Comparison of ENCODE assay signal across 1 cellular context in the genomic region with DNA sequence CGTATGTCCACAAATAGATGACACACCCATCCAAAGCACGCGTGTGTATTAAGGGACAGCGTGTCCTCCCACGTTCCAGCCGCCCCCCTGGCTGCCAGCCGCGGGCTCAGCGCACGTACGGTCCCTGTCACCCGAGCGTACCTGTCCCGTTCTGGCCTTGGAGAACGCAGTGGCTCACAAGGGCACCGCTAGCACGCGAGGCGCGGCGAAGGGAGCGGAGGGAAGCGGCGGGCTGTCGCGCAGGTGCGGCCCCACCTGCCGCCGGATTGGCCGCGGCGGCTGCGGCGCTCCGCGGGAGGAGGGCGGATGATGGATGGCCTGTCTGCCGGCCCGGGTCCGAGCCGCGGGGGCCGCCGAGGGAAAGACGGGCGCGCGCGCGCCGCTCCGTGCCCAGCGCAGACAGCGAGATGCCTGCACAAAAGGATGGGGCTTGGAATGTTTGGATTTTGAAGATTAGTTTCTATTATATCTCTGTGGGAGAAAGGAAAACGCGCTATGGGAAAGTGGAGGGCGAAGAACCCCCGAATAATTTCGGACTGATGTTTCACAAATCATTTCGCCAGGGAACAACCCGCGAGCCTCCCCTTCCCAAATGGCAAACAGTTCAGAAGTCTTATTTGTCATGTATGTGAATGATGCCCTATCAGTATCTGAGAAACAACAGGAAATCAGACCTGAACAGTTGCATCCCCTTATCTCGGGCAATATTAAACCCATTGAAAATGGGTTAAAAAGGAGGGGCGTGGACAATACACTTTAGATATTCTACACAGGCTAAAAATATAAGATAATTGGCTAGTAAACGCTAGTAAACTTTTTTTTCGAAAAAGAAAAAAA.
TF ChIP-seq lines count a peak whose summit lies in the region.

No MANE protein-coding gene starts in this region.

TF ChIP-seq in IMR-90, 13 proteins besides CTCF, POLR2A, EP300 and RAD21 (continued from another document):
- TF ChIP-seq, protein P1, sequence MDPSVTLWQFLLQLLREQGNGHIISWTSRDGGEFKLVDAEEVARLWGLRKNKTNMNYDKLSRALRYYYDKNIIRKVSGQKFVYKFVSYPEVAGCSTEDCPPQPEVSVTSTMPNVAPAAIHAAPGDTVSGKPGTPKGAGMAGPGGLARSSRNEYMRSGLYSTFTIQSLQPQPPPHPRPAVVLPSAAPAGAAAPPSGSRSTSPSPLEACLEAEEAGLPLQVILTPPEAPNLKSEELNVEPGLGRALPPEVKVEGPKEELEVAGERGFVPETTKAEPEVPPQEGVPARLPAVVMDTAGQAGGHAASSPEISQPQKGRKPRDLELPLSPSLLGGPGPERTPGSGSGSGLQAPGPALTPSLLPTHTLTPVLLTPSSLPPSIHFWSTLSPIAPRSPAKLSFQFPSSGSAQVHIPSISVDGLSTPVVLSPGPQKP (IDR thresholded peaks at IDR 0.05; ENCODE audit: borderline replicate concordance, low read depth, low read length) = no peak
- no peak for TF ChIP-seq SMC3 (IDR thresholded peaks at IDR 0.05; ENCODE audit: low read depth, low read length)
- TF ChIP-seq CHD1 (IDR thresholded peaks at IDR 0.05; ENCODE audit: low read depth, low read length) = no peak
- TF ChIP-seq MAZ (IDR thresholded peaks at IDR 0.05; ENCODE audit: borderline replicate concordance, low read depth, low read length) = no peak
- TF ChIP-seq MXI1 (IDR thresholded peaks at IDR 0.05; ENCODE audit: borderline replicate concordance, low read depth, low read length) = no peak
- no peak for TF ChIP-seq RCOR1 (IDR thresholded peaks at IDR 0.05; ENCODE audit: insufficient replicate concordance, low read length)
- no peak for TF ChIP-seq CEBPB (IDR thresholded peaks at IDR 0.05; ENCODE audit: low read depth, low read length)
